8 cellular contexts compared by ENCODE assay signal in the genomic region with DNA sequence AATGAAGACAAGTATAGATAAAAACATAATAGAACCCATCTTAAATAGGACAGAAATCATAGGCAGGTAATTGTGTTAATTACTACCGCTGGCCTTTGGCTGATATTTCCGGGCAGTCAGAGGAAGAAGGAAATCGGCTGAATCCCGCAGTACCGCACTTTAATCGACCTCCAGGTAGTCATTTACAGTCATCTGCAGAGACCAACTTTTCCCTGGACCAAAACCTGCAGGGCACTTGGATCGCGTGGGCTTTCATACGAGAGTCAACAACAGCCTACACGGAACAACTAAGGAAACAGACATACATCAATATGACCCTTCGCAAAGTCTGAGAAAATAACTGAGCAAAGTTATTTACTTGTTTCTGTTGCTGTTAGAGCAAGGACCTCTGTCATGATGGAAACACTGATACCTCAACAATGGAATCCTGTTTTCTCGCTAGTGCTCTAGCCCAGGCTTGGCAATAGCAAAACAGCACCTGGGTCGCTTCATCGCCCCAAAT. TPM values are rescaled to one million over a fixed set of nuclear protein-coding genes. Genes with fewer than 3 reads are reported as not detected.
DNase-seq lines count a peak whose midpoint lies in the region; FAIRE-seq and TF ChIP-seq lines count a peak whose summit lies in the region.

No MANE protein-coding gene starts in this region.

- peak overlapping the region; percentile 69 for H2AFZ ChIP-seq in KMS-11 (ENCODE audit: low read depth)

- no peak for FAIRE-seq in kidney (lab: Jason Lieb, UNC)

- no peaks in the 10 kb centered on the region; the same call in 1 of the 2 replicates for H3K36me3 ChIP-seq in KMS-11 (ENCODE audit: insufficient read depth)
- peaks cover 3 to 5% of the 10 kb centered on the region in 2 donors for H3K36me3 ChIP-seq in kidney (ENCODE audit: control insufficient read depth in 1 of 2, insufficient read depth in 2 of 2, low read length in 2 of 2)

- H4K20me1 ChIP-seq in KMS-11 (ENCODE audit: insufficient read depth) = no peaks in the 10 kb centered on the region

- intact Hi-C loops in kidney (cut with DNase I) = no loop called here

- H3K4me3 ChIP-seq in GM08714 (ENCODE audit: low read length) (peak overlapping the region; percentile 79), KMS-11 (IDR thresholded peaks at IDR 0.05; ENCODE audit: insufficient read depth, low read depth, low read length) (no peak overlapping the region), kidney (ENCODE audit: low read length in 2 of 2) (peak overlapping the region; percentile 95 to 98)

- no peaks in the 10 kb centered on the region for H3K27me3 ChIP-seq in KMS-11 (ENCODE audit: insufficient read depth, low read depth)

- TF ChIP-seq CTCF in KMS-11 (conservative IDR thresholded peaks at IDR 0.05; ENCODE audit: low read depth, low read length) (no peak), kidney (IDR thresholded peaks at IDR 0.05; ENCODE audit: borderline replicate concordance, extremely low read depth, insufficient read depth) (no peak)

- H3K4me2 ChIP-seq in KMS-11 = peak overlapping the region; percentile 50

- H3K79me2 ChIP-seq in KMS-11 (ENCODE audit: insufficient read depth, low read depth) = peaks cover 21% of the 10 kb centered on the region; the same call in 1 of the 2 replicates

- peak overlapping the region; percentile 50; the same call in 1 of the 2 replicates for H3K9ac ChIP-seq in KMS-11
- H3K9ac ChIP-seq in kidney (ENCODE audit: low read length in 2 of 2) = peak overlapping the region; percentile 64 to 97

- DNase-seq in kidney = no peak
- peak in 17 of 49 donors; percentile 2 to 65 (median 35) for DNase-seq in substantia nigra (lab: John Stamatoyannopoulos, UW)
- DNase-seq in hippocampal formation (lab: John Stamatoyannopoulos, UW) = no peak
- no peak for DNase-seq in A172 (ENCODE audit: low spot score)
- no peak for DNase-seq in NCI-H1092 treated with DMSO at 0.1 percent for 48 hours (lab: John Stamatoyannopoulos, UW)

- H3K4me1 ChIP-seq in KMS-11 (ENCODE audit: low read depth, poor library complexity, severe bottlenecking) (peaks cover 22% of the 10 kb centered on the region), kidney (ENCODE audit: control insufficient read depth in 1 of 2, insufficient read depth in 1 of 2, low read depth in 1 of 2, low read length in 2 of 2) (peaks cover 3 to 7% of the 10 kb centered on the region in 2 donors)

- H3K9me3 ChIP-seq in kidney (ENCODE audit: control insufficient read depth in 1 of 2, low read length in 2 of 2) = no peaks in the 10 kb centered on the region

- H3K27ac ChIP-seq in KMS-11 = peak overlapping the region; percentile 55
- H3K27ac ChIP-seq in angular gyrus (ENCODE audit: low read depth, low read length) = peak overlapping the region; percentile 99
- H3K27ac ChIP-seq in kidney (ENCODE audit: low read depth in 2 of 2, low read length in 2 of 2) = peak overlapping the region; percentile 91 to 97
- H3K27ac ChIP-seq in substantia nigra (ENCODE audit: low read depth, low read length, poor library complexity, severe bottlenecking) = peak overlapping the region; percentile 99

RNA-seq across cellular contexts. Expression of a gene that starts 0.7 kb away (rescaled TPM):
- total RNA-seq in kidney = 10.2 TPM
- polyA plus RNA-seq in kidney (ENCODE audit: insufficient read depth, low read depth, low replicate concordance) = 8.1 TPM
- total RNA-seq in A172 (2014; rRNA removed; shearing (Covaris generic)) = 1.3 and 7.4 TPM in 2 replicates

RNA-seq across cellular contexts. Expression of a gene that starts 1.0 kb away (rescaled TPM):
- total RNA-seq in kidney = 33.0 TPM
- polyA plus RNA-seq in kidney (ENCODE audit: insufficient read depth, low read depth, low replicate concordance) = 20.8 TPM
- total RNA-seq in A172 (2014; rRNA removed; shearing (Covaris generic)) = 42.8 and 50.1 TPM in 2 replicates

RNA-seq across cellular contexts. Expression of a gene that starts 54.4 kb away (rescaled TPM):
- 18.0 TPM for total RNA-seq in kidney
- 10.0 TPM for polyA plus RNA-seq in kidney (ENCODE audit: insufficient read depth, low read depth, low replicate concordance)
- total RNA-seq in A172 (2014; rRNA removed; shearing (Covaris generic)) = 16.2 and 18.1 TPM in 2 replicates
